ENCODE assay signal across 1 cellular context in the genomic region with DNA sequence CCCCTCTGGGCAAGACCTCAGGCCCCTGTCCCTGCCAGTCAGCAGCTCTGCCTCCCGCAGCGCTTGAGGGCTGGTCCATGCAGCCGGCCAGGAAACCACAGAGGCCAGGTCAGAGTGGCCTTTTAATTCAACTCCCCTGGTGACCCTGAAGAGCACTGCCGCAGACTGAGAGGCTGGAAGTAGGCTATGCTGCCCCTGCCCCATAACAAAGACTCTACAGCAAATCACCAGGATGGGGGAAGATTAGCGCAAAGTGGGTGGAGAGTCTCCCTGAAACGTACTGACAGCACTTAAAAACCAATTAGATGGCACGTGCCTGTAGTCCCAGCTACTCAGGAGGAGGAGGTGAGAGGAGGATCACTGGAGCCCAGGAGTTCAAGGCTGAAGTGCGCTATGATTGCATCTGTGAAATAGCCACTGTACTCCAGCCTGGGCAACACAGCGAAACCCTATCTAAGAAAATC.
TF ChIP-seq lines count a peak whose summit lies in the region.

No MANE protein-coding gene starts in this region.

TF ChIP-seq in HepG2, 621 proteins besides CTCF, POLR2A, EP300 and RAD21 (continued from another document and continues in another):
- TF ChIP-seq, protein P1, sequence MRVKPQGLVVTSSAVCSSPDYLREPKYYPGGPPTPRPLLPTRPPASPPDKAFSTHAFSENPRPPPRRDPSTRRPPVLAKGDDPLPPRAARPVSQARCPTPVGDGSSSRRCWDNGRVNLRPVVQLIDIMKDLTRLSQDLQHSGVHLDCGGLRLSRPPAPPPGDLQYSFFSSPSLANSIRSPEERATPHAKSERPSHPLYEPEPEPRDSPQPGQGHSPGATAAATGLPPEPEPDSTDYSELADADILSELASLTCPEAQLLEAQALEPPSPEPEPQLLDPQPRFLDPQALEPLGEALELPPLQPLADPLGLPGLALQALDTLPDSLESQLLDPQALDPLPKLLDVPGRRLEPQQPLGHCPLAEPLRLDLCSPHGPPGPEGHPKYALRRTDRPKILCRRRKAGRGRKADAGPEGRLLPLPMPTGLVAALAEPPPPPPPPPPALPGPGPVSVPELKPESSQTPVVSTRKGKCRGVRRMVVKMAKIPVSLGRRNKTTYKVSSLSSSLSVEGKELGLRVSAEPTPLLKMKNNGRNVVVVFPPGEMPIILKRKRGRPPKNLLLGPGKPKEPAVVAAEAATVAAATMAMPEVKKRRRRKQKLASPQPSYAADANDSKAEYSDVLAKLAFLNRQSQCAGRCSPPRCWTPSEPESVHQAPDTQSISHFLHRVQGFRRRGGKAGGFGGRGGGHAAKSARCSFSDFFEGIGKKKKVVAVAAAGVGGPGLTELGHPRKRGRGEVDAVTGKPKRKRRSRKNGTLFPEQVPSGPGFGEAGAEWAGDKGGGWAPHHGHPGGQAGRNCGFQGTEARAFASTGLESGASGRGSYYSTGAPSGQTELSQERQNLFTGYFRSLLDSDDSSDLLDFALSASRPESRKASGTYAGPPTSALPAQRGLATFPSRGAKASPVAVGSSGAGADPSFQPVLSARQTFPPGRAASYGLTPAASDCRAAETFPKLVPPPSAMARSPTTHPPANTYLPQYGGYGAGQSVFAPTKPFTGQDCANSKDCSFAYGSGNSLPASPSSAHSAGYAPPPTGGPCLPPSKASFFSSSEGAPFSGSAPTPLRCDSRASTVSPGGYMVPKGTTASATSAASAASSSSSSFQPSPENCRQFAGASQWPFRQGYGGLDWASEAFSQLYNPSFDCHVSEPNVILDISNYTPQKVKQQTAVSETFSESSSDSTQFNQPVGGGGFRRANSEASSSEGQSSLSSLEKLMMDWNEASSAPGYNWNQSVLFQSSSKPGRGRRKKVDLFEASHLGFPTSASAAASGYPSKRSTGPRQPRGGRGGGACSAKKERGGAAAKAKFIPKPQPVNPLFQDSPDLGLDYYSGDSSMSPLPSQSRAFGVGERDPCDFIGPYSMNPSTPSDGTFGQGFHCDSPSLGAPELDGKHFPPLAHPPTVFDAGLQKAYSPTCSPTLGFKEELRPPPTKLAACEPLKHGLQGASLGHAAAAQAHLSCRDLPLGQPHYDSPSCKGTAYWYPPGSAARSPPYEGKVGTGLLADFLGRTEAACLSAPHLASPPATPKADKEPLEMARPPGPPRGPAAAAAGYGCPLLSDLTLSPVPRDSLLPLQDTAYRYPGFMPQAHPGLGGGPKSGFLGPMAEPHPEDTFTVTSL (CRISPR knock-in tag; IDR thresholded peaks at IDR 0.05; ENCODE audit: borderline replicate concordance), result no peak
- TF ChIP-seq POLR2AphosphoS5 (IDR thresholded peaks at IDR 0.05; ENCODE audit: low read depth, low read length), result no peak
- TF ChIP-seq ZNF552 (CRISPR knock-in tag; IDR thresholded peaks at IDR 0.05; ENCODE audit: borderline replicate concordance), result no peak
- TF ChIP-seq MTF1 (CRISPR knock-in tag; IDR thresholded peaks at IDR 0.05), result no peak
- TF ChIP-seq HOXD1 (CRISPR knock-in tag; IDR thresholded peaks at IDR 0.05), result peak; percentile 41; the same call in 1 of the 2 replicates
- no peak for TF ChIP-seq ZNF225 (CRISPR knock-in tag; IDR thresholded peaks at IDR 0.05)
- TF ChIP-seq GATA4 (IDR thresholded peaks at IDR 0.05; ENCODE audit: borderline replicate concordance, low read depth), result no peak
- TF ChIP-seq, protein P2, sequence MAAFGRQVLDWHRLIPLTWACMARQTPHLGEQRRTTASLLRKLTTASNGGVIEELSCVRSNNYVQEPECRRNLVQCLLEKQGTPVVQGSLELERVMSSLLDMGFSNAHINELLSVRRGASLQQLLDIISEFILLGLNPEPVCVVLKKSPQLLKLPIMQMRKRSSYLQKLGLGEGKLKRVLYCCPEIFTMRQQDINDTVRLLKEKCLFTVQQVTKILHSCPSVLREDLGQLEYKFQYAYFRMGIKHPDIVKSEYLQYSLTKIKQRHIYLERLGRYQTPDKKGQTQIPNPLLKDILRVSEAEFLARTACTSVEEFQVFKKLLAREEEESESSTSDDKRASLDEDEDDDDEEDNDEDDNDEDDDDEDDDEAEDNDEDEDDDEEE (CRISPR knock-in tag; IDR thresholded peaks at IDR 0.05), result no peak
- TF ChIP-seq ISL2 (CRISPR knock-in tag; IDR thresholded peaks at IDR 0.05), result no peak
- TF ChIP-seq, protein P3, sequence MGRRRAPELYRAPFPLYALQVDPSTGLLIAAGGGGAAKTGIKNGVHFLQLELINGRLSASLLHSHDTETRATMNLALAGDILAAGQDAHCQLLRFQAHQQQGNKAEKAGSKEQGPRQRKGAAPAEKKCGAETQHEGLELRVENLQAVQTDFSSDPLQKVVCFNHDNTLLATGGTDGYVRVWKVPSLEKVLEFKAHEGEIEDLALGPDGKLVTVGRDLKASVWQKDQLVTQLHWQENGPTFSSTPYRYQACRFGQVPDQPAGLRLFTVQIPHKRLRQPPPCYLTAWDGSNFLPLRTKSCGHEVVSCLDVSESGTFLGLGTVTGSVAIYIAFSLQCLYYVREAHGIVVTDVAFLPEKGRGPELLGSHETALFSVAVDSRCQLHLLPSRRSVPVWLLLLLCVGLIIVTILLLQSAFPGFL (CRISPR knock-in tag; IDR thresholded peaks at IDR 0.05), result no peak
- TF ChIP-seq NCOA5 (CRISPR knock-in tag; IDR thresholded peaks at IDR 0.05), result no peak
- TF ChIP-seq SP5 (CRISPR knock-in tag; IDR thresholded peaks at IDR 0.05; ENCODE audit: borderline replicate concordance, low read depth), result no peak
- TF ChIP-seq, protein P4, sequence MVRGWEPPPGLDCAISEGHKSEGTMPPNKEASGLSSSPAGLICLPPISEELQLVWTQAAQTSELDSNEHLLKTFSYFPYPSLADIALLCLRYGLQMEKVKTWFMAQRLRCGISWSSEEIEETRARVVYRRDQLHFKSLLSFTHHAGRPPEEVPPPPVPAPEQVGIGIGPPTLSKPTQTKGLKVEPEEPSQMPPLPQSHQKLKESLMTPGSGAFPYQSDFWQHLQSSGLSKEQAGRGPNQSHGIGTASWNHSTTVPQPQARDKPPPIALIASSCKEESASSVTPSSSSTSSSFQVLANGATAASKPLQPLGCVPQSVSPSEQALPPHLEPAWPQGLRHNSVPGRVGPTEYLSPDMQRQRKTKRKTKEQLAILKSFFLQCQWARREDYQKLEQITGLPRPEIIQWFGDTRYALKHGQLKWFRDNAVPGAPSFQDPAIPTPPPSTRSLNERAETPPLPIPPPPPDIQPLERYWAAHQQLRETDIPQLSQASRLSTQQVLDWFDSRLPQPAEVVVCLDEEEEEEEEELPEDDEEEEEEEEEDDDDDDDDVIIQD (CRISPR knock-in tag; IDR thresholded peaks at IDR 0.05; ENCODE audit: low read depth), result no peak
- no peak for TF ChIP-seq ZNF431 (CRISPR knock-in tag; IDR thresholded peaks at IDR 0.05; ENCODE audit: borderline replicate concordance, low read depth)
- TF ChIP-seq MEIS1 (CRISPR knock-in tag; IDR thresholded peaks at IDR 0.05; ENCODE audit: borderline replicate concordance), result no peak
- no peak for TF ChIP-seq ZNF160 (CRISPR knock-in tag; IDR thresholded peaks at IDR 0.05)
- TF ChIP-seq ZNF563 (CRISPR knock-in tag; IDR thresholded peaks at IDR 0.05), result no peak
- TF ChIP-seq, protein P5, sequence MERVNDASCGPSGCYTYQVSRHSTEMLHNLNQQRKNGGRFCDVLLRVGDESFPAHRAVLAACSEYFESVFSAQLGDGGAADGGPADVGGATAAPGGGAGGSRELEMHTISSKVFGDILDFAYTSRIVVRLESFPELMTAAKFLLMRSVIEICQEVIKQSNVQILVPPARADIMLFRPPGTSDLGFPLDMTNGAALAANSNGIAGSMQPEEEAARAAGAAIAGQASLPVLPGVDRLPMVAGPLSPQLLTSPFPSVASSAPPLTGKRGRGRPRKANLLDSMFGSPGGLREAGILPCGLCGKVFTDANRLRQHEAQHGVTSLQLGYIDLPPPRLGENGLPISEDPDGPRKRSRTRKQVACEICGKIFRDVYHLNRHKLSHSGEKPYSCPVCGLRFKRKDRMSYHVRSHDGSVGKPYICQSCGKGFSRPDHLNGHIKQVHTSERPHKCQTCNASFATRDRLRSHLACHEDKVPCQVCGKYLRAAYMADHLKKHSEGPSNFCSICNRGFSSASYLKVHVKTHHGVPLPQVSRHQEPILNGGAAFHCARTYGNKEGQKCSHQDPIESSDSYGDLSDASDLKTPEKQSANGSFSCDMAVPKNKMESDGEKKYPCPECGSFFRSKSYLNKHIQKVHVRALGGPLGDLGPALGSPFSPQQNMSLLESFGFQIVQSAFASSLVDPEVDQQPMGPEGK (CRISPR knock-in tag; IDR thresholded peaks at IDR 0.05), result peak; percentile 23; the same call in 1 of the 2 replicates
- no peak for TF ChIP-seq NFRKB (IDR thresholded peaks at IDR 0.05)
- no peak for TF ChIP-seq DNMT1 (CRISPR knock-in tag; IDR thresholded peaks at IDR 0.05)
- TF ChIP-seq HOXA3 (CRISPR knock-in tag; IDR thresholded peaks at IDR 0.05), result peak; percentile 57; the same call in 1 of the 2 replicates
- no peak for TF ChIP-seq ZNF230 (CRISPR knock-in tag; IDR thresholded peaks at IDR 0.05)
- no peak for TF ChIP-seq ZNF382 (CRISPR knock-in tag; IDR thresholded peaks at IDR 0.05; ENCODE audit: borderline replicate concordance)
- TF ChIP-seq KAT2B (IDR thresholded peaks at IDR 0.05; ENCODE audit: borderline replicate concordance, low read depth, low read length), result no peak
- no peak for TF ChIP-seq RFX5 (IDR thresholded peaks at IDR 0.05; ENCODE audit: low read depth, low read length)
- TF ChIP-seq ZNF296 (CRISPR knock-in tag; conservative IDR thresholded peaks at IDR 0.05), result 0 out of 2 replicates have a peak, but pooled peaks have one; percentile 40
- TF ChIP-seq SOX13 (IDR thresholded peaks at IDR 0.05), result no peak
- 0 out of 4 replicates have a peak, but pooled peaks of 1 of the 2 experiments have one; percentile 9 for TF ChIP-seq SOX13 (CRISPR knock-in tag; conservative IDR thresholded peaks at IDR 0.05 in 1 of 2, IDR thresholded peaks at IDR 0.05 in 1 of 2)
- TF ChIP-seq, protein P6, sequence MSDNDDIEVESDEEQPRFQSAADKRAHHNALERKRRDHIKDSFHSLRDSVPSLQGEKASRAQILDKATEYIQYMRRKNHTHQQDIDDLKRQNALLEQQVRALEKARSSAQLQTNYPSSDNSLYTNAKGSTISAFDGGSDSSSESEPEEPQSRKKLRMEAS (IDR thresholded peaks at IDR 0.05), result peak; percentile 33; the same call in 1 of the 2 replicates
- no peak for TF ChIP-seq SOX6 (IDR thresholded peaks at IDR 0.05)
- TF ChIP-seq SOX6 (CRISPR knock-in tag; IDR thresholded peaks at IDR 0.05), result 0 out of 2 replicates have a peak, but pooled peaks have one; percentile 14
- TF ChIP-seq, protein P7, sequence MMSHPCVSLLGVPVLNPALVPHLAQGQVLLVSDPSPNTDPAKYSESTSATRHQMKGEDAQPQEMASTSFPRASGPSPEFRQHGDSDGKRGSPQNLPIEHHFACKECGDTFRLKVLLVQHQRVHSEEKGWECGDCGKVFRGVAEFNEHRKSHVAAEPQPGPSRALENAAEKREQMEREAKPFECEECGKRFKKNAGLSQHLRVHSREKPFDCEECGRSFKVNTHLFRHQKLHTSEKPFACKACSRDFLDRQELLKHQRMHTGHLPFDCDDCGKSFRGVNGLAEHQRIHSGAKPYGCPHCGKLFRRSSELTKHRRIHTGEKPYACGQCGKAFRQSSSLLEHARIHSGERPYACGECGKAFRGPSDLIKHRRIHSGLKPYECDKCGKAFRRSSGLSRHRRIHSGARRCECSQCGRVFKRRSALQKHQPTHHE (CRISPR knock-in tag; IDR thresholded peaks at IDR 0.05; ENCODE audit: borderline replicate concordance), result no peak
- no peak for TF ChIP-seq MIER2 (CRISPR knock-in tag; IDR thresholded peaks at IDR 0.05)
- TF ChIP-seq ZFP41 (CRISPR knock-in tag; IDR thresholded peaks at IDR 0.05; ENCODE audit: borderline replicate concordance), result no peak
- TF ChIP-seq NR2F6 (IDR thresholded peaks at IDR 0.05), result peak; percentile 37; the same call in 1 of the 2 replicates
- TF ChIP-seq NR2F6 (CRISPR knock-in tag; IDR thresholded peaks at IDR 0.05), result peak; percentile 69
- TF ChIP-seq, protein P8, sequence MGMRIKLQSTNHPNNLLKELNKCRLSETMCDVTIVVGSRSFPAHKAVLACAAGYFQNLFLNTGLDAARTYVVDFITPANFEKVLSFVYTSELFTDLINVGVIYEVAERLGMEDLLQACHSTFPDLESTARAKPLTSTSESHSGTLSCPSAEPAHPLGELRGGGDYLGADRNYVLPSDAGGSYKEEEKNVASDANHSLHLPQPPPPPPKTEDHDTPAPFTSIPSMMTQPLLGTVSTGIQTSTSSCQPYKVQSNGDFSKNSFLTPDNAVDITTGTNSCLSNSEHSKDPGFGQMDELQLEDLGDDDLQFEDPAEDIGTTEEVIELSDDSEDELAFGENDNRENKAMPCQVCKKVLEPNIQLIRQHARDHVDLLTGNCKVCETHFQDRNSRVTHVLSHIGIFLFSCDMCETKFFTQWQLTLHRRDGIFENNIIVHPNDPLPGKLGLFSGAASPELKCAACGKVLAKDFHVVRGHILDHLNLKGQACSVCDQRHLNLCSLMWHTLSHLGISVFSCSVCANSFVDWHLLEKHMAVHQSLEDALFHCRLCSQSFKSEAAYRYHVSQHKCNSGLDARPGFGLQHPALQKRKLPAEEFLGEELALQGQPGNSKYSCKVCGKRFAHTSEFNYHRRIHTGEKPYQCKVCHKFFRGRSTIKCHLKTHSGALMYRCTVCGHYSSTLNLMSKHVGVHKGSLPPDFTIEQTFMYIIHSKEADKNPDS (CRISPR knock-in tag; IDR thresholded peaks at IDR 0.05), result no peak
- TF ChIP-seq ZNF274 (CRISPR knock-in tag; IDR thresholded peaks at IDR 0.05), result no peak
- no peak for TF ChIP-seq ZNF232 (CRISPR knock-in tag; IDR thresholded peaks at IDR 0.05; ENCODE audit: borderline replicate concordance)
- peak; percentile 24; the same call in 1 of the 2 replicates for TF ChIP-seq NR2F2 (IDR thresholded peaks at IDR 0.05; ENCODE audit: borderline replicate concordance, low read depth)
- no peak for TF ChIP-seq ZNF674 (CRISPR knock-in tag; IDR thresholded peaks at IDR 0.05; ENCODE audit: low read depth)
- TF ChIP-seq TBX2 (CRISPR knock-in tag; IDR thresholded peaks at IDR 0.05; ENCODE audit: borderline replicate concordance), result 0 out of 2 replicates have a peak, but pooled peaks have one; percentile 39
- no peak for TF ChIP-seq ZNF256 (CRISPR knock-in tag; conservative IDR thresholded peaks at IDR 0.05)
- TF ChIP-seq, protein P9, sequence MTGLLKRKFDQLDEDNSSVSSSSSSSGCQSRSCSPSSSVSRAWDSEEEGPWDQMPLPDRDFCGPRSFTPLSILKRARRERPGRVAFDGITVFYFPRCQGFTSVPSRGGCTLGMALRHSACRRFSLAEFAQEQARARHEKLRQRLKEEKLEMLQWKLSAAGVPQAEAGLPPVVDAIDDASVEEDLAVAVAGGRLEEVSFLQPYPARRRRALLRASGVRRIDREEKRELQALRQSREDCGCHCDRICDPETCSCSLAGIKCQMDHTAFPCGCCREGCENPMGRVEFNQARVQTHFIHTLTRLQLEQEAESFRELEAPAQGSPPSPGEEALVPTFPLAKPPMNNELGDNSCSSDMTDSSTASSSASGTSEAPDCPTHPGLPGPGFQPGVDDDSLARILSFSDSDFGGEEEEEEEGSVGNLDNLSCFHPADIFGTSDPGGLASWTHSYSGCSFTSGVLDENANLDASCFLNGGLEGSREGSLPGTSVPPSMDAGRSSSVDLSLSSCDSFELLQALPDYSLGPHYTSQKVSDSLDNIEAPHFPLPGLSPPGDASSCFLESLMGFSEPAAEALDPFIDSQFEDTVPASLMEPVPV (CRISPR knock-in tag; IDR thresholded peaks at IDR 0.05), result no peak
- TF ChIP-seq, protein P10, sequence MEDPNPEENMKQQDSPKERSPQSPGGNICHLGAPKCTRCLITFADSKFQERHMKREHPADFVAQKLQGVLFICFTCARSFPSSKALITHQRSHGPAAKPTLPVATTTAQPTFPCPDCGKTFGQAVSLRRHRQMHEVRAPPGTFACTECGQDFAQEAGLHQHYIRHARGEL (CRISPR knock-in tag; IDR thresholded peaks at IDR 0.05), result no peak
- TF ChIP-seq ZNF572 (CRISPR knock-in tag; IDR thresholded peaks at IDR 0.05), result no peak
- no peak for TF ChIP-seq ZNF768 (CRISPR knock-in tag; IDR thresholded peaks at IDR 0.05)
- TF ChIP-seq GFI1 (CRISPR knock-in tag; IDR thresholded peaks at IDR 0.05; ENCODE audit: borderline replicate concordance), result no peak
- TF ChIP-seq ATF1 (CRISPR knock-in tag; IDR thresholded peaks at IDR 0.05), result no peak
- TF ChIP-seq RAD51 (IDR thresholded peaks at IDR 0.05; ENCODE audit: borderline replicate concordance), result no peak
- no peak for TF ChIP-seq FOSL1 (CRISPR knock-in tag; IDR thresholded peaks at IDR 0.05; ENCODE audit: borderline replicate concordance)
